9 cellular contexts compared by ENCODE assay signal in genomic region chrX:143633530-143634372, GRCh38. TPM values are rescaled to one million over a fixed set of nuclear protein-coding genes. Genes with fewer than 3 reads are reported as not detected.
A peak's percentile ranks its signal among the peaks of the same experiment; 100 is the strongest.
DNase-seq lines count a peak whose midpoint lies in the region; ATAC-seq and TF ChIP-seq lines count a peak whose summit lies in the region.
"Had no signal": no experiment of that assay in that cellular context is flagged by ENCODE, and none has a peak within 500 bp of the region (broad histone marks: within the 10 kb centered on the region; RNA-seq: fewer than 3 reads in every experiment).

No MANE protein-coding gene starts in this region.

- H3K4me3 ChIP-seq in adipocyte (ENCODE audit: low read length): peak overlapping the region; percentile 76
- peak overlapping the region; percentile 52 to 62 (median 58) for H3K4me3 ChIP-seq in gastrocnemius medialis

- peaks cover 65 to 69% of the 10 kb centered on the region in 2 experiments for H3K9me3 Mint-ChIP-seq in H9
- peaks cover 4 to 8% of the 10 kb centered on the region in 2 donors for H3K9me3 Mint-ChIP-seq in effector memory CD8-positive, alpha-beta T cell

- H3K27ac ChIP-seq in H9 (ENCODE audit: insufficient read length, low read depth, low read length) (no peak overlapping the region), gastrocnemius medialis (peak overlapping the region; percentile 75 to 79 (median 78))

- peak; percentile 32 to 34 for ATAC-seq in gastrocnemius medialis
- ATAC-seq in GM19397 (IDR thresholded peaks at IDR 0.05; ENCODE audit: unreplicated experiment): no peak
- ATAC-seq in effector memory CD8-positive, alpha-beta T cell (replicated peaks): no peak
- ATAC-seq in GM18502 (IDR thresholded peaks at IDR 0.05; ENCODE audit: poor library complexity, unreplicated experiment): no peak

- peaks cover 9% of the 10 kb centered on the region for H3K23me2 ChIP-seq in H9 (ENCODE audit: insufficient read length, low read depth, low read length, poor library complexity, severe bottlenecking)

- H3K36me3 ChIP-seq in adipocyte (ENCODE audit: control insufficient read depth, insufficient read depth, low read length, severe bottlenecking) (no peaks in the 10 kb centered on the region), gastrocnemius medialis (no peaks in the 10 kb centered on the region)

- H2AFZ ChIP-seq in H9 (ENCODE audit: low read length): no peak overlapping the region

- TF ChIP-seq POLR2A in gastrocnemius medialis (IDR thresholded peaks at IDR 0.05): no peak

- H3K4me2 ChIP-seq in H9 (ENCODE audit: insufficient read depth, insufficient read length, low read length): peak overlapping the region; percentile 88

- H3K27me3 ChIP-seq in H9 (ENCODE audit: insufficient read depth, low read length) (no peaks in the 10 kb centered on the region; the same call in 1 of the 2 replicates), adipocyte (replicated peaks; ENCODE audit: control insufficient read depth, insufficient read depth, low read length) (no peaks in the 10 kb centered on the region), gastrocnemius medialis (peaks cover 0 to 5% (median 0%) of the 10 kb centered on the region in 3 donors)

- H3K27me3 Mint-ChIP-seq in H9 (ENCODE audit: low read depth): peaks cover 21% of the 10 kb centered on the region
- peaks cover 0 to 19% of the 10 kb centered on the region in 2 donors for H3K27me3 Mint-ChIP-seq in effector memory CD8-positive, alpha-beta T cell

- no peak overlapping the region for H2AK5ac ChIP-seq in H9 (ENCODE audit: insufficient read length, low read length)

- H2BK20ac ChIP-seq in H9 (ENCODE audit: low read depth, low read length, poor library complexity, severe bottlenecking): no peak overlapping the region

- H3K23ac ChIP-seq in H9 (ENCODE audit: insufficient read length, low read depth, low read length): no peak overlapping the region

- no peaks in the 10 kb centered on the region for H4K20me1 ChIP-seq in H9 (ENCODE audit: control insufficient read depth, insufficient read depth, insufficient read length)

- H3K4me1 Mint-ChIP-seq in H9: peaks cover 9 to 16% of the 10 kb centered on the region in 2 experiments
- peaks cover 0 to 1% of the 10 kb centered on the region in 2 donors for H3K4me1 Mint-ChIP-seq in effector memory CD8-positive, alpha-beta T cell (ENCODE audit: low read depth in 2 of 2)

- H3K27ac Mint-ChIP-seq in H9: no peak overlapping the region
- H3K27ac Mint-ChIP-seq in effector memory CD8-positive, alpha-beta T cell: no peak overlapping the region

- no peak overlapping the region for H3K9ac ChIP-seq in H9 (ENCODE audit: extremely low read depth, insufficient read length, low read length)
- H3K9ac ChIP-seq in adipocyte (ENCODE audit: low read length): peak overlapping the region; percentile 55

- H3K9me3 ChIP-seq in H9 (ENCODE audit: control insufficient read depth, low read depth, low read length): peaks cover 34% of the 10 kb centered on the region
- H3K9me3 ChIP-seq in adipocyte (ENCODE audit: control insufficient read depth, low read length): no peaks in the 10 kb centered on the region
- no peaks in the 10 kb centered on the region for H3K9me3 ChIP-seq in gastrocnemius medialis

- no peak overlapping the region for H2BK15ac ChIP-seq in H9 (ENCODE audit: low read depth, low read length)

- no peak overlapping the region for H4K5ac ChIP-seq in H9 (ENCODE audit: insufficient read length, low read depth, low read length)

- H2BK120ac ChIP-seq in H9 (ENCODE audit: low read depth, low read length, poor library complexity, severe bottlenecking): no peak overlapping the region

- no peaks in the 10 kb centered on the region for H3K79me2 ChIP-seq in H9 (ENCODE audit: insufficient read depth, low read length)

- intact Hi-C loops in gastrocnemius medialis (cut with DNase I; ENCODE audit: low total_unique reads): loop anchor here (2.0 kb wide), 1 partner anchor 53 kb away; no protein-coding TSS in a partner anchor

- peaks cover 17 to 19% (median 17%) of the 10 kb centered on the region in 3 experiments for H3K36me3 Mint-ChIP-seq in H9 (ENCODE audit: insufficient read depth in 1 of 3, low read depth in 3 of 3)
- H3K36me3 Mint-ChIP-seq in effector memory CD8-positive, alpha-beta T cell (ENCODE audit: insufficient read depth): no peaks in the 10 kb centered on the region

- H2BK5ac ChIP-seq in H9 (ENCODE audit: insufficient read length, low read length): no peak overlapping the region

- TF ChIP-seq CTCF in H9 (conservative IDR thresholded peaks at IDR 0.05) (no peak), gastrocnemius medialis (IDR thresholded peaks at IDR 0.05 in 4 of 5, conservative IDR thresholded peaks at IDR 0.05 in 1 of 5) (no peak)

- H3K4me3 Mint-ChIP-seq in H9: peak overlapping the region; percentile 75 to 92
- H3K4me3 Mint-ChIP-seq in effector memory CD8-positive, alpha-beta T cell: no peak overlapping the region

- no peaks in the 10 kb centered on the region for H3K79me1 ChIP-seq in H9 (ENCODE audit: insufficient read depth, low read depth, low read length, poor library complexity, severe bottlenecking)

- DNase-seq in H9 (peak; percentile 32), adipocyte (ENCODE audit: low read depth) (no peak), islet precursor cell (peak; percentile 53), gastrocnemius medialis (peak in 1 of 2 donors; percentile 10), NCI-H446 (lab: John Stamatoyannopoulos, UW) (no peak)
- no peak for DNase-seq in effector memory CD8-positive, alpha-beta T cell
- DNase-seq: hippocampal formation had no signal

- in situ Hi-C loops in gastrocnemius medialis (cut with MboI; ENCODE audit: low sequenced_read_pairs in 4 of 4): no loop called here

- WGBS in H9 (ENCODE audit: extremely low coverage, insufficient read length, low lambda C conversion rate): no CpG with 5 or more reads among the region's 65 CpGs

- no peak overlapping the region for H3K14ac ChIP-seq in H9 (ENCODE audit: insufficient read depth, low read length)

- H4K91ac ChIP-seq in H9 (ENCODE audit: insufficient read length, low read depth, low read length): no peak overlapping the region

- H4K8ac ChIP-seq in H9 (replicated peaks; ENCODE audit: insufficient read length, low read depth, low read length): no peak overlapping the region

- H3K4ac ChIP-seq in H9 (ENCODE audit: low read depth, low read length): no peak overlapping the region

- H3K18ac ChIP-seq in H9 (ENCODE audit: insufficient read length, low read depth, low read length): no peak overlapping the region

- H2BK12ac ChIP-seq in H9 (ENCODE audit: insufficient read length, low read depth, low read length): no peak overlapping the region

- H3K4me1 ChIP-seq in H9 (ENCODE audit: insufficient read depth, low read length) (no peaks in the 10 kb centered on the region), adipocyte (ENCODE audit: control insufficient read depth, insufficient read depth, low read length) (peaks cover 5% of the 10 kb centered on the region), gastrocnemius medialis (no peaks in the 10 kb centered on the region)

- no peak overlapping the region for H3K56ac ChIP-seq in H9 (ENCODE audit: insufficient read length, low read depth, low read length)

- no peak overlapping the region for H3T11ph ChIP-seq in H9 (ENCODE audit: low read length)

RNA-seq across cellular contexts. Expression of gene SLITRK4, which starts 2.1 kb away (rescaled TPM):
- 1.5 and 2.1 TPM in 2 replicates for total RNA-seq in H9 (2021)
- 10 to 100 TPM; 23.9 to 65.4 (median 33.5) TPM for total RNA-seq in gastrocnemius medialis

Comparison
In these comparisons a context has a peak if more than half of its experiments do, and no peak if none do; other contexts are left out.
1. DNase-seq: peak in H9 (single experiment) and islet precursor cell (single experiment); none in adipocyte (single experiment), effector memory CD8-positive, alpha-beta T cell (0 of 3) and NCI-H446 (0 of 2).
2. H3K4me3 Mint-ChIP-seq: peak in H9 (2 of 2); none in effector memory CD8-positive, alpha-beta T cell (0 of 2).
3. ATAC-seq: peak in gastrocnemius medialis (2 of 2); none in GM19397 (single experiment), effector memory CD8-positive, alpha-beta T cell (single experiment) and GM18502 (single experiment).